In genomic region chr19:2072757-2073551, GRCh38 we compare ENCODE assay signal across 1 cellular context.
TF ChIP-seq lines count a peak whose summit lies in the region.

No MANE protein-coding gene starts in this region.

TF ChIP-seq in GM12891, 5 proteins besides CTCF, POLR2A, EP300 and RAD21 (continued from another document):
- TF ChIP-seq POLR2AphosphoS5 (IDR thresholded peaks at IDR 0.05; ENCODE audit: low read depth, low read length), result peak; percentile 27; the same call in 1 of the 2 replicates
